In the genomic region with DNA sequence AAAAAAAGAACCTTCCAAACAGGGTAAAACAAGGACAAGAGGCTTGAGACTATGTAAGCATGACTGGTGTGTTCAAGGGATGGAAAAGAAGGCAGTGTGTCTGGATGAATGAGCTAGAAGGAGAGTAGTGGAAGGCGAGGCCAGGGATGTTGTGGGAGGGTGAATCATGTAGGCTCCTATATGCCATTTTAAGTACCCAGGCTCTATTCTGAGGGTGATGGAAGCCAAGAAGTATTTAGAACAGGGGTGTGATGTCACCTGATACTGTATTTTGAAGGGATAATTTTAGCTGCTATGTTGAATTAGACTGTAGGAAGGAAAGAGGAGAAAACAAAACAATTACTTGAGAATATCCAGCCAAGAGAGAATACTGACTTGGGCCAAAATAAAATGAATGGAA, we compare ENCODE assay signal across 7 cellular contexts.
"Had no signal": no experiment of that assay in that cellular context is flagged by ENCODE, and none has a peak within 500 bp of the region (broad histone marks: within the 10 kb centered on the region; RNA-seq: fewer than 3 reads in every experiment).

No MANE protein-coding gene starts in this region.

- FAIRE-seq: H54, HTR-8/SVneo had no signal

- DNase-seq: GM23248, GOT3, H9, HCEC 1CT, IMR-90 had no signal

- H3K27ac ChIP-seq: GM23248 had no signal

- H3K4me3 ChIP-seq: GM23248 had no signal
